Comparison of ENCODE assay signal across 15 cellular contexts in genomic region chr1:44604167-44604955, GRCh38.
"Had no signal": no experiment of that assay in that cellular context is flagged by ENCODE, and none has a peak within 500 bp of the region (broad histone marks: within the 10 kb centered on the region; RNA-seq: fewer than 3 reads in every experiment).

No MANE protein-coding gene starts in this region.

- H3K36me3 Mint-ChIP-seq: activated naive CD8-positive, alpha-beta T cell; immature natural killer cell; naive B cell; stimulated activated memory B cell treated with anti-CD40 and anti-IgM and Interleukin-4, amounts not matched to agents 10 μg/mL and 1 μg/mL and 100 μg/mL, for 72 hours; type B pancreatic cell had no signal

- FAIRE-seq: TTC549 had no signal

- ATAC-seq: right cardiac atrium; stimulated activated memory B cell treated with anti-CD40 and anti-IgM and Interleukin-4, amounts not matched to agents 10 μg/mL and 1 μg/mL and 100 μg/mL, for 72 hours had no signal

- H3K4me1 ChIP-seq: breast epithelium, esophagus muscularis mucosa, lower lobe of right lung had no signal

- H3K4me1 Mint-ChIP-seq: immature natural killer cell; naive B cell; stimulated activated memory B cell treated with anti-CD40 and anti-IgM and Interleukin-4, amounts not matched to agents 10 μg/mL and 1 μg/mL and 100 μg/mL, for 72 hours had no signal

- H3K9me3 Mint-ChIP-seq: activated T-cell treated with anti-CD3 and anti-CD28 coated beads, Interleukin-2, amount 50 U/mL, for 24 hours; immature natural killer cell; stimulated activated memory B cell treated with anti-CD40 and anti-IgM and Interleukin-4, amounts not matched to agents 10 μg/mL and 1 μg/mL and 100 μg/mL, for 72 hours; type B pancreatic cell had no signal

- H3K27me3 Mint-ChIP-seq: activated T-cell treated with anti-CD3 and anti-CD28 coated beads, Interleukin-2, amount 50 U/mL, for 24 hours had no signal

- H3K36me3 ChIP-seq: breast epithelium, esophagus muscularis mucosa, lower lobe of right lung had no signal

- H3K27ac Mint-ChIP-seq: activated naive CD8-positive, alpha-beta T cell; activated T-cell treated with anti-CD3 and anti-CD28 coated beads, Interleukin-2, amount 50 U/mL, for 24 hours; immature natural killer cell; naive B cell; stimulated activated memory B cell treated with anti-CD40 and anti-IgM and Interleukin-4, amounts not matched to agents 10 μg/mL and 1 μg/mL and 100 μg/mL, for 72 hours; type B pancreatic cell had no signal

- H3K4me3 Mint-ChIP-seq: activated naive CD8-positive, alpha-beta T cell; activated T-cell treated with anti-CD3 and anti-CD28 coated beads, Interleukin-2, amount 50 U/mL, for 24 hours; immature natural killer cell; naive B cell; stimulated activated memory B cell treated with anti-CD40 and anti-IgM and Interleukin-4, amounts not matched to agents 10 μg/mL and 1 μg/mL and 100 μg/mL, for 72 hours; type B pancreatic cell had no signal

- H3K27ac ChIP-seq: breast epithelium, esophagus muscularis mucosa, lower lobe of right lung had no signal

- H3K9me3 ChIP-seq: breast epithelium, esophagus muscularis mucosa, lower lobe of right lung had no signal

- DNase-seq: activated effector memory CD4-positive, alpha-beta T cell treated with Interleukin-2 at 50 U/mL for 16 hours; activated T-cell treated with anti-CD3 and anti-CD28 coated beads, Interleukin-2, amount 50 U/mL, for 24 hours; immature natural killer cell; lower lobe of right lung; midbrain; naive B cell; right cardiac atrium; T-helper 2 cell had no signal

- H3K4me3 ChIP-seq: breast epithelium, esophagus muscularis mucosa, lower lobe of right lung, smooth muscle cell had no signal
